8 cellular contexts compared by ENCODE assay signal in the genomic region with DNA sequence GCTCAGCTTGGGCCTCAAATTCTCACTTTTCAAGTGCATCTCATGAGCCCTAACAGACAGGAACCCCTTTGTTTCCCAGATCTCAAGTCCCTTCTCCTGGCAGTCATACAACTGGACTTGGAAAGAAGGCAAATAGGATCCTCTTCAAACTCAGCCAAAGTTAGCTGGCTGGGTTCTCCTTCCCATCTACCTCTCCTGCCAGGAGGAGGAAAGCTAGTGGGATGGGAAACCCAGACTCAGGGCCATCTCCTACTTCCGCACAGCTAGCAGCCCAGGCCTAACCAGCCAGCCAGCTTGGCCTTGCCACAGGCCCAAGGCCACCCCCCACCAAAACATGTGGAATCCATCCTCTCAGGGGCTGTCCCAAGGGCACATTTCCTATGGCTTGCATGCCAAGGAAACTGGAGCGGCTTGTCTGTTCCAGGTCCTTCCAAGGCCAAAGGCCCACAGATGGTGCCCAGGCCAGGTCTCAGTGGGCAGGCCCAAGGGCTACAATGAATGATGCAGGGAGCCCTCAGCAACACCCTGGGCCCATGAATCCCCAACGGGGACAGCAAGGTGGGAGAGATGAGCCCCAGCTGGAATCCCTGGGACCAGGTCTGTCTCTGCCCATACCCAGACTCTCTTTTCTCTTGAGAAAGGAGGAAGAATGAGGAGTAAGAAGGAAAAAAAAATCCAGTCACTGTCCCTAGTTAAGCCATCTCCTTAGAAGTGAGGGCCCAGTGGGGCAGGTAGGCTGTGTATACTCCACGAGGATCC. TPM values are rescaled to one million over a fixed set of nuclear protein-coding genes. Genes with fewer than 3 reads are reported as not detected.
DNase-seq lines count a peak whose midpoint lies in the region; ATAC-seq and TF ChIP-seq lines count a peak whose summit lies in the region.

No MANE protein-coding gene starts in this region.

- ATAC-seq in lower lobe of right lung: no peak
- ATAC-seq in GM21390 (IDR thresholded peaks at IDR 0.05; ENCODE audit: unreplicated experiment): no peak

- in situ Hi-C loops in transverse colon (cut with MboI; ENCODE audit: low pct_ligation_motif_present in 1 of 4, low pct_unique_long_range_greater_than_20kb in 1 of 4, low sequenced_read_pairs in 3 of 4): no loop called here

- peaks cover 0 to 2% (median 0%) of the 10 kb centered on the region in 5 experiments for H3K9me3 Mint-ChIP-seq in brain

- H3K36me3 Mint-ChIP-seq in brain: peaks cover 11% of the 10 kb centered on the region

- H3K36me3 ChIP-seq in lower lobe of right lung (peaks cover 22% of the 10 kb centered on the region), transverse colon (peaks cover 0 to 9% (median 3%) of the 10 kb centered on the region in 4 donors)

- DNase-seq in activated effector memory CD4-positive, alpha-beta T cell treated with anti-CD3 and anti-CD28 coated beads, Interleukin-2, amount 50 U/mL, for 16 hours: peak; percentile 63
- no peak for DNase-seq in activated effector memory CD4-positive, alpha-beta T cell treated with Interleukin-2 at 50 U/mL for 16 hours
- no peak for DNase-seq in lower lobe of right lung
- no peak for DNase-seq in transverse colon
- DNase-seq in T1000 (lab: John Stamatoyannopoulos, UW): no peak
- no peak for DNase-seq in kidney tubule cell (ENCODE audit: low spot score)

- H3K4me1 Mint-ChIP-seq in brain: peaks cover 43% of the 10 kb centered on the region

- intact Hi-C loops in lower lobe of right lung (cut with DNase I): no loop called here
- intact Hi-C loops in transverse colon (cut with DNase I; ENCODE audit: low total_unique reads): loop anchor here (10.0 kb wide), 1 partner anchor 66 kb away; the partner anchor contains the start of genes CCDC47 and DDX42

- H3K4me3 ChIP-seq in lower lobe of right lung: peak overlapping the region; percentile 97
- peak overlapping the region; percentile 76 to 99 (median 90) for H3K4me3 ChIP-seq in transverse colon

- peak overlapping the region; percentile 95 to 98 (median 96) for H3K27ac Mint-ChIP-seq in brain

- no peak for TF ChIP-seq POLR2A in transverse colon (IDR thresholded peaks at IDR 0.05)

- H3K27me3 Mint-ChIP-seq in brain: peaks cover 9% of the 10 kb centered on the region

- peak overlapping the region; percentile 90 for H3K27ac ChIP-seq in lower lobe of right lung
- H3K27ac ChIP-seq in transverse colon: peak overlapping the region; percentile 96 to 99 (median 97)

- TF ChIP-seq CTCF in brain (conservative IDR thresholded peaks at IDR 0.05) (no peak), lower lobe of right lung (IDR thresholded peaks at IDR 0.05) (no peak), transverse colon (IDR thresholded peaks at IDR 0.05) (no peak)

- no peaks in the 10 kb centered on the region for H3K27me3 ChIP-seq in lower lobe of right lung (ENCODE audit: low read depth)
- no peaks in the 10 kb centered on the region for H3K27me3 ChIP-seq in transverse colon

- WGBS in transverse colon (ENCODE audit: low coverage in 1 of 2), 2 donors: 0 to 31% methylated on average over 1 to 3 of the region's 4 CpGs

- H3K9me3 ChIP-seq in lower lobe of right lung: no peaks in the 10 kb centered on the region
- H3K9me3 ChIP-seq in transverse colon: no peaks in the 10 kb centered on the region

- H3K4me3 Mint-ChIP-seq in brain: peak overlapping the region; percentile 97 to 99 (median 97)

- no peak for TF ChIP-seq EP300 in transverse colon (IDR thresholded peaks at IDR 0.05; ENCODE audit: low read depth)

- H3K4me1 ChIP-seq in lower lobe of right lung: peaks cover 55% of the 10 kb centered on the region
- peaks cover 29 to 55% (median 49%) of the 10 kb centered on the region in 4 donors for H3K4me1 ChIP-seq in transverse colon

RNA-seq across cellular contexts. Expression of gene SMARCD2, which starts 1.7 kb away (rescaled TPM):
- 51.7 TPM for polyA plus RNA-seq in brain (ENCODE audit: insufficient read depth, low read depth, low replicate concordance)
- 80.9 TPM for total RNA-seq in lower lobe of right lung
- total RNA-seq in transverse colon: 100 to 1,000 TPM in 3 of 4 donors, 10 to 100 TPM in 1; 99.0 to 130 (median 109) TPM

RNA-seq across cellular contexts. Expression of gene FTSJ3, which starts 13.3 kb away (rescaled TPM):
- 29.5 TPM for polyA plus RNA-seq in brain (ENCODE audit: insufficient read depth, low read depth, low replicate concordance)
- 37.4 TPM for total RNA-seq in lower lobe of right lung
- 10 to 100 TPM; 17.7 to 45.9 (median 34.6) TPM for total RNA-seq in transverse colon

RNA-seq across cellular contexts. Expression of gene PSMC5, which starts 13.5 kb away (rescaled TPM):
- polyA plus RNA-seq in brain (ENCODE audit: insufficient read depth, low read depth, low replicate concordance): 258 TPM
- total RNA-seq in lower lobe of right lung (98.6 TPM), transverse colon (100 to 1,000 TPM in 1 of 4 donors, 10 to 100 TPM in 3; 63.2 to 131 (median 77.9) TPM)

RNA-seq across cellular contexts. Expression of gene CSH2, which starts 32.7 kb away (rescaled TPM):
- polyA plus RNA-seq in brain (ENCODE audit: insufficient read depth, low read depth, low replicate concordance): not detected
- total RNA-seq in lower lobe of right lung (not detected), transverse colon (not detected)

RNA-seq across cellular contexts. Expression of gene GH2, which starts 41.0 kb away (rescaled TPM):
- polyA plus RNA-seq in brain (ENCODE audit: insufficient read depth, low read depth, low replicate concordance): not detected
- total RNA-seq in lower lobe of right lung (not detected), transverse colon (not detected)
